Comparison of ENCODE assay signal across 8 cellular contexts in the genomic region with DNA sequence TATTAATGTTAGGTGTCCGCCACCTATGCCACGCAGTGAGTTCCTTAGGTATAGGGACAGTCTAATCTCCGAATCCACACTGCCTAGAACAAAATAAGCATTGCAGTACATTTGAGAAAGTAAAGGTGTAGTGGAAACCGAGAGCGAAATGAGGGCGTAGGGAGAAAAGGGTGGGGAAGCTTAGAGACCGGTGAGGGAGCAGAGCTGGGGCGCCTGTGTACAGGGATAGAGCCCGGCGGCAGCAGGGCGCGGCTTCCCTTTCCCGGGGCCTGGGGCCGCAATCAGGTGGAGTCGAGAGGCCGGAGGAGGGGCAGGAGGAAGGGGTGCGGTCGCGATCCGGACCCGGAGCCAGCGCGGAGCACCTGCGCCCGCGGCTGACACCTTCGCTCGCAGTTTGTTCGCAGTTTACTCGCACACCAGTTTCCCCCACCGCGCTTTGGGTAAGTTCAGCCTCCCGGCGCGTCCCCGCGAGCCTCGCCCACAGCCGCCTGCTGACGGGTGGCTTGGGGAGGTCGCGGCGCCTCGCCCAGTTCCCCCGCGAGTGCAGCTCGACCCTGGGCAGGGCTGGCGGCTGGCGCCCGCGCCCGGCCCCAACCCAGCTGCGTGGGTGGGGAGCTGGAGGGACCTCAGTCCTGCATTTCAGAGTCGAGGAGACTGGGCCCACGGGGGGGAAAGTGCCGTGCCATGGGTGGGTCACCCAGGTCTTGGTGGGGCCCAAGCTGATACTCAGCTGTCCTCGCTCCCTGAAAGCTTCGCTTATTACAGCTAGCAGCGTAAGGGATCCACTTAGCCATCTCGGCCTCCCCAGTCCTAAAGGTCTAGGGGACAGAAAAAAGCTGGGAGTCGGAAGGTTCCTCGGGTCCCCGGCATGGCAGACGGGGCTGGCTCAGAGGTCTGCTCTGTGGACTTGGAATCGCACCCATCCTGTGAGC. TPM values are rescaled to one million over a fixed set of nuclear protein-coding genes. Genes with fewer than 3 reads are reported as not detected.
DNase-seq lines count a peak whose midpoint lies in the region; ATAC-seq and TF ChIP-seq lines count a peak whose summit lies in the region.

A gene with protein sequence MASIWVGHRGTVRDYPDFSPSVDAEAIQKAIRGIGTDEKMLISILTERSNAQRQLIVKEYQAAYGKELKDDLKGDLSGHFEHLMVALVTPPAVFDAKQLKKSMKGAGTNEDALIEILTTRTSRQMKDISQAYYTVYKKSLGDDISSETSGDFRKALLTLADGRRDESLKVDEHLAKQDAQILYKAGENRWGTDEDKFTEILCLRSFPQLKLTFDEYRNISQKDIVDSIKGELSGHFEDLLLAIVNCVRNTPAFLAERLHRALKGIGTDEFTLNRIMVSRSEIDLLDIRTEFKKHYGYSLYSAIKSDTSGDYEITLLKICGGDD (plus strand): TSS at position 351 of the 932 bp plus-strand sequence. CDS start 2,704 bp downstream, outside the sequence.

- H3K4me1 ChIP-seq in body of pancreas (peaks cover 10% of the 10 kb centered on the region), skeletal muscle satellite cell (ENCODE audit: control insufficient read depth, insufficient read depth, low read length) (peaks cover 8% of the 10 kb centered on the region)

- H3K36me3 ChIP-seq in body of pancreas (replicated peaks in 1 of 2; ENCODE audit: insufficient read depth in 1 of 2, low read depth in 2 of 2) (no peaks in the 10 kb centered on the region), skeletal muscle satellite cell (ENCODE audit: insufficient read depth, low read length) (no peaks in the 10 kb centered on the region)

- TF ChIP-seq CTCF in body of pancreas (IDR thresholded peaks at IDR 0.05), result no peak

- peak; percentile 57 for ATAC-seq in GM19035 (IDR thresholded peaks at IDR 0.05; ENCODE audit: unreplicated experiment)
- peak; percentile 65 for ATAC-seq in body of pancreas
- no peak for ATAC-seq in HG03108 (IDR thresholded peaks at IDR 0.05; ENCODE audit: unreplicated experiment)

- peak; percentile 24 for DNase-seq in AG08395 (ENCODE audit: low spot score)
- DNase-seq in NCI-H146 treated with DMSO at 0.1 percent for 48 hours (lab: John Stamatoyannopoulos, UW; ENCODE audit: unreplicated experiment), result peak; percentile 29
- peak; percentile 42 to 61 (median 54) for DNase-seq in body of pancreas
- peak; percentile 90 for DNase-seq in iPS-NIHi11 (ENCODE audit: low spot score)
- DNase-seq in SW 1271 (lab: John Stamatoyannopoulos, UW), result no peak

- H3K4me3 ChIP-seq in body of pancreas, result peak within 1 kb of the TSS; percentile 4 to 41
- H3K4me3 ChIP-seq in skeletal muscle satellite cell (ENCODE audit: low read length), result peak within 1 kb of the TSS; percentile 74

- 11 to 24% methylated on average over 26 to 58 of the region's 65 CpGs for WGBS in body of pancreas, 2 donors

- peak within 1 kb of the TSS; percentile 53 to 91 (median 90) for H3K27ac ChIP-seq in body of pancreas

- no peaks in the 10 kb centered on the region for H3K27me3 ChIP-seq in body of pancreas
- no peaks in the 10 kb centered on the region for H3K27me3 ChIP-seq in skeletal muscle satellite cell (ENCODE audit: control insufficient read depth, insufficient read depth, low read length)

- TF ChIP-seq POLR2A in body of pancreas (IDR thresholded peaks at IDR 0.05), result peak; percentile 65 to 86 (median 80)

- H3K9ac ChIP-seq in skeletal muscle satellite cell (ENCODE audit: low read depth, low read length), result peak within 1 kb of the TSS; percentile 57

- intact Hi-C loops in body of pancreas (cut with DNase I), result no loop called here

- peak within 1 kb of the TSS; percentile 97 for H3K4me2 ChIP-seq in skeletal muscle satellite cell (ENCODE audit: low read length)

- H3K9me3 ChIP-seq in body of pancreas, result no peaks in the 10 kb centered on the region
- H3K9me3 ChIP-seq in skeletal muscle satellite cell (replicated peaks; ENCODE audit: low read length), result no peaks in the 10 kb centered on the region

RNA-seq across cellular contexts. Expression of the gene that starts here (rescaled TPM):
- 10 to 100 TPM; 35.9 to 65.1 TPM for total RNA-seq in body of pancreas
- total RNA-seq in skeletal muscle satellite cell (2012; rRNA removed), result 0.51 TPM in 1 of 2 replicates, not detected in the other

Comparison
In these comparisons a context has a peak if more than half of its experiments do, and no peak if none do; other contexts are left out.
1. DNase-seq: peak in AG08395 (single experiment), NCI-H146 treated with DMSO at 0.1 percent for 48 hours (single experiment), body of pancreas (4 of 4) and iPS-NIHi11 (single experiment); none in SW 1271 (0 of 2).